3 cellular contexts compared by ENCODE assay signal in genomic region chr6:126605089-126605488, GRCh38.
"Had no signal": no experiment of that assay in that cellular context is flagged by ENCODE, and none has a peak within 500 bp of the region (broad histone marks: within the 10 kb centered on the region; RNA-seq: fewer than 3 reads in every experiment).

No MANE protein-coding gene starts in this region.

- DNase-seq: GDM1, GF-D8 had no signal

- H3K4me3 ChIP-seq: GM12878 had no signal

- ATAC-seq: GM12878 had no signal
